14 cellular contexts compared by ENCODE assay signal in genomic region chr12:84507914-84508313, GRCh38.
A peak's percentile ranks its signal among the peaks of the same experiment; 100 is the strongest.
DNase-seq lines count a peak whose midpoint lies in the region; ATAC-seq lines count a peak whose summit lies in the region.
"Had no signal": no experiment of that assay in that cellular context is flagged by ENCODE, and none has a peak within 500 bp of the region (broad histone marks: within the 10 kb centered on the region; RNA-seq: fewer than 3 reads in every experiment).

No MANE protein-coding gene starts in this region.

- peak; percentile 30 for DNase-seq in NCI-H146 (lab: John Stamatoyannopoulos, UW)
- no peak for DNase-seq in NCI-H146 treated with DMSO at 0.1 percent for 48 hours (lab: John Stamatoyannopoulos, UW; ENCODE audit: unreplicated experiment)
- peak; percentile 74 to 81 for DNase-seq in NCI-H446 (lab: John Stamatoyannopoulos, UW)
- DNase-seq in fibroblast of gingiva (ENCODE audit: low read depth) = peak; percentile 50
- DNase-seq in retina = peak; percentile 8
- DNase-seq in activated naive CD4-positive, alpha-beta T cell (lab: John Stamatoyannopoulos, UW) = no peak
- DNase-seq in NCI-H82 (lab: John Stamatoyannopoulos, UW) = no peak
- DNase-seq: activated CD8-positive, alpha-beta T cell treated with anti-CD3 and anti-CD28 coated beads, Interleukin-2, amount 10 ng/mL, durations not matched to agents 7 days and 5 days; activated gamma-delta T cell treated with Interleukin-2 at 50 U/mL for 16 hours; caudate nucleus; NCI-H1930; stimulated activated CD8-positive, alpha-beta memory T cell treated with anti-CD3 and anti-CD28 coated beads, Interleukin-4, amount 100 ng/mL, for 48 hours; upper lobe of left lung had no signal

- no peak for ATAC-seq in HG03342 (IDR thresholded peaks at IDR 0.05; ENCODE audit: unreplicated experiment)
- ATAC-seq: activated CD8-positive, alpha-beta T cell treated with anti-CD3 and anti-CD28 coated beads, Interleukin-2, amount 10 ng/mL, durations not matched to agents 7 days and 5 days had no signal

Comparison
In these comparisons a context has a peak if more than half of its experiments do, and no peak if none do; other contexts are left out.
1. DNase-seq: peak in NCI-H146 (single experiment), NCI-H446 (2 of 2), fibroblast of gingiva (single experiment) and retina (single experiment); none in NCI-H146 treated with DMSO at 0.1 percent for 48 hours (single experiment), activated naive CD4-positive, alpha-beta T cell (0 of 4) and NCI-H82 (single experiment).